In genomic region chr3:14178247-14179113, GRCh38 we compare ENCODE assay signal across 8 cellular contexts. TPM values are rescaled to one million over a fixed set of nuclear protein-coding genes. Genes with fewer than 3 reads are reported as not detected.
DNase-seq lines count a peak whose midpoint lies in the region; ATAC-seq and TF ChIP-seq lines count a peak whose summit lies in the region.

LSM3 (plus strand) TSS chr3:14178817; CDS start chr3:14178861, 44 bp downstream.
XPC (minus strand) TSS chr3:14178601; CDS start chr3:14178568, 33 bp downstream.

- H3K36me3 Mint-ChIP-seq in activated T-cell treated with anti-CD3 and anti-CD28 coated beads, Interleukin-2, amount 50 U/mL, for 4 hours (ENCODE audit: insufficient read depth) = peaks cover 17% of the 10 kb centered on the region

- TF ChIP-seq CTCF in Panc1 (IDR thresholded peaks at IDR 0.05) = no peak

- POLR2A ChIA-PET in Panc1 (lab: Charles Lee) = interaction anchor here (0.6 to 1.0 kb wide), 4 partner anchors 25 to 406 kb away, joined by 3 to 5 read pairs (median 4); partner anchors contain the start of genes CHCHD4 and TMEM43

- no peaks in the 10 kb centered on the region for H3K9me3 ChIP-seq in Panc1 (ENCODE audit: control insufficient read depth, insufficient read depth, low read depth, low read length)
- no peaks in the 10 kb centered on the region for H3K9me3 ChIP-seq in mucosa of rectum (ENCODE audit: control insufficient read depth in 2 of 2, low read length in 2 of 2)

- H3K27me3 Mint-ChIP-seq in activated T-cell treated with anti-CD3 and anti-CD28 coated beads, Interleukin-2, amount 50 U/mL, for 4 hours (ENCODE audit: low read depth) = no peaks in the 10 kb centered on the region

- peaks cover 15% of the 10 kb centered on the region for H3K36me3 ChIP-seq in Panc1 (ENCODE audit: control insufficient read depth, insufficient read depth, low read length)
- H3K36me3 ChIP-seq in mucosa of rectum (ENCODE audit: control insufficient read depth in 2 of 2, insufficient read depth in 2 of 2, low read length in 2 of 2) = peaks cover 7 to 13% of the 10 kb centered on the region in 2 donors

- intact Hi-C loops in Panc1 (cut with micrococcal nuclease; ENCODE audit: unreplicated experiment) = no loop called here

- H3K27me3 ChIP-seq in Panc1 (ENCODE audit: control insufficient read depth, insufficient read depth, low read length) (no peaks in the 10 kb centered on the region), mucosa of rectum (ENCODE audit: control insufficient read depth in 2 of 2, insufficient read depth in 2 of 2, low read length in 2 of 2) (no peaks in the 10 kb centered on the region)

- H3K9ac ChIP-seq in mucosa of rectum (ENCODE audit: low read depth in 1 of 2, low read length in 2 of 2) = peak within 1 kb of the TSS; percentile 94 to 99

- BruUV-seq in Panc1 (replicated peaks; lab: Mats Ljungman, UMichigan) = no TSS peak

- peak; percentile 93 for DNase-seq in DMS53 (lab: John Stamatoyannopoulos, UW)
- DNase-seq in KG1 (lab: John Stamatoyannopoulos, UW) = peak; percentile 96
- DNase-seq in Panc1 (ENCODE audit: low read depth, low spot score) = peak; percentile 85
- DNase-seq in activated T-cell treated with anti-CD3 and anti-CD28 coated beads, Interleukin-2, amount 50 U/mL, for 4 hours = peak; percentile 98
- DNase-seq in erythroblast (lab: John Stamatoyannopoulos, UW) = peak; percentile 98 to 99
- peak; percentile 98 for DNase-seq in stimulated activated CD8-positive, alpha-beta memory T cell treated with anti-CD3 and anti-CD28 coated beads, Interleukin-4, amount 100 ng/mL, for 48 hours

- CTCF ChIA-PET in Panc1 (lab: Charles Lee) = no interaction called here

- no peaks in the 10 kb centered on the region for H3K9me3 Mint-ChIP-seq in activated T-cell treated with anti-CD3 and anti-CD28 coated beads, Interleukin-2, amount 50 U/mL, for 4 hours

- H3K4me3 Mint-ChIP-seq in activated T-cell treated with anti-CD3 and anti-CD28 coated beads, Interleukin-2, amount 50 U/mL, for 4 hours = peak within 1 kb of the TSS; percentile 93

- TF ChIP-seq POLR2A in erythroblast (IDR thresholded peaks at IDR 0.05; ENCODE audit: low read length) = peak; percentile 98

- H3K4me1 Mint-ChIP-seq in activated T-cell treated with anti-CD3 and anti-CD28 coated beads, Interleukin-2, amount 50 U/mL, for 4 hours (ENCODE audit: low read depth) = peaks cover 68% of the 10 kb centered on the region

- ATAC-seq in GM21723 (IDR thresholded peaks at IDR 0.05; ENCODE audit: unreplicated experiment) (peak; percentile 89), Panc1 (peak; percentile 99)
- ATAC-seq in activated T-cell treated with anti-CD3 and anti-CD28 coated beads, Interleukin-2, amount 50 U/mL, for 4 hours = peak; percentile 93 to 96

- in situ Hi-C loops in Panc1 (cut with HindIII; ENCODE audit: low pct_unique_long_range_greater_than_20kb, low sequenced_read_pairs) = no loop called here

- peaks cover 19% of the 10 kb centered on the region for H3K4me1 ChIP-seq in Panc1 (ENCODE audit: control insufficient read depth, insufficient read depth, low read length)
- peaks cover 17 to 19% of the 10 kb centered on the region in 2 donors for H3K4me1 ChIP-seq in mucosa of rectum (ENCODE audit: control insufficient read depth in 2 of 2, insufficient read depth in 2 of 2, low read length in 2 of 2)

- peak within 1 kb of the TSS; percentile 79 to 99 for H3K4me3 ChIP-seq in Panc1 (ENCODE audit: low read depth in 2 of 2, low read length in 2 of 2)
- peak within 1 kb of the TSS; percentile 92 to 99 for H3K4me3 ChIP-seq in mucosa of rectum (ENCODE audit: low read length in 2 of 2)

- peak within 1 kb of the TSS; percentile 92 for H3K27ac ChIP-seq in Panc1 (ENCODE audit: low read length)
- peak within 1 kb of the TSS; percentile 84 to 95 for H3K27ac ChIP-seq in mucosa of rectum (ENCODE audit: low read depth in 2 of 2, low read length in 2 of 2)

RNA-seq across cellular contexts. Expression of gene LSM3, which starts in this region (rescaled TPM):
- 11.9 TPM for total RNA-seq in Panc1 (2021; ENCODE audit: unreplicated experiment)
- polyA plus RNA-seq in Panc1 (2012; ENCODE audit: insufficient read length) = 6.0 TPM
- 10 to 100 TPM; 19.8 to 21.9 (median 20.9) TPM for total RNA-seq in activated T-cell treated with anti-CD3 and anti-CD28 coated beads, Interleukin-2, amount 50 U/mL, for 4 hours

RNA-seq across cellular contexts. Expression of gene XPC, which starts in this region (rescaled TPM):
- total RNA-seq in Panc1 (2021; ENCODE audit: unreplicated experiment) = 15.1 TPM
- 13.9 TPM for polyA plus RNA-seq in Panc1 (2012; ENCODE audit: insufficient read length)
- total RNA-seq in activated T-cell treated with anti-CD3 and anti-CD28 coated beads, Interleukin-2, amount 50 U/mL, for 4 hours = 10 to 100 TPM; 20.6 to 25.9 (median 23.5) TPM

Comparison
In these comparisons a context has a peak if more than half of its experiments do, and no peak if none do; other contexts are left out.
1. Peak in every context shown above with its lines: DNase-seq, ATAC-seq, H3K4me3 ChIP-seq and H3K27ac ChIP-seq.